ENCODE assay signal across 9 cellular contexts in genomic region chr4:165384608-165385007, GRCh38. TPM values are rescaled to one million over a fixed set of nuclear protein-coding genes. Genes with fewer than 3 reads are reported as not detected.
DNase-seq lines count a peak whose midpoint lies in the region; ATAC-seq and TF ChIP-seq lines count a peak whose summit lies in the region.
"Had no signal": no experiment of that assay in that cellular context is flagged by ENCODE, and none has a peak within 500 bp of the region (broad histone marks: within the 10 kb centered on the region; RNA-seq: fewer than 3 reads in every experiment).

No MANE protein-coding gene starts in this region.

- H3K9me3 ChIP-seq in neural progenitor cell (ENCODE audit: low read depth) = no peaks in the 10 kb centered on the region
- no peaks in the 10 kb centered on the region for H3K9me3 ChIP-seq in right cardiac atrium (ENCODE audit: control insufficient read depth, low read length)
- no peaks in the 10 kb centered on the region for H3K9me3 ChIP-seq in mucosa of descending colon

- no peak overlapping the region for H3K9ac ChIP-seq in neural progenitor cell

- no peak overlapping the region for H3K4me3 Mint-ChIP-seq in neural progenitor cell

- H3K4me1 ChIP-seq in neural progenitor cell (peaks cover 48% of the 10 kb centered on the region), right cardiac atrium (ENCODE audit: control insufficient read depth, insufficient read depth, low read length) (peaks cover under 1% of the 10 kb centered on the region), mucosa of descending colon (ENCODE audit: low read depth) (no peaks in the 10 kb centered on the region)

- no peaks in the 10 kb centered on the region for H3K36me3 Mint-ChIP-seq in neural progenitor cell

- TF ChIP-seq CTCF in HFF-Myc (IDR thresholded peaks at IDR 0.05; ENCODE audit: low read depth, low read length, missing control alignments) = no peak
- TF ChIP-seq CTCF in neural progenitor cell (IDR thresholded peaks at IDR 0.05) = peak; percentile 52
- no peak for TF ChIP-seq CTCF in GM13976 (IDR thresholded peaks at IDR 0.05; ENCODE audit: borderline replicate concordance, control extremely low read depth, extremely low read depth, insufficient read depth, missing control alignments)
- TF ChIP-seq CTCF in mucosa of descending colon (IDR thresholded peaks at IDR 0.05) = no peak

- DNase-seq in HFF-Myc (ENCODE audit: extremely low read depth, low read depth) = peak; percentile 73
- peak; percentile 73 for DNase-seq in NCI-H345 treated with DMSO at 0.1 percent for 48 hours (lab: John Stamatoyannopoulos, UW; ENCODE audit: unreplicated experiment)
- DNase-seq in caudate nucleus (lab: John Stamatoyannopoulos, UW) = peak in 1 of 61 donors; percentile 26
- DNase-seq in neural progenitor cell (ENCODE audit: low spot score) = no peak
- no peak for DNase-seq in right cardiac atrium
- DNase-seq in putamen (ENCODE audit: low spot score) = no peak
- DNase-seq in GM13976 (ENCODE audit: low spot score) = no peak
- no peak for DNase-seq in mucosa of descending colon

- H3K79me2 ChIP-seq in neural progenitor cell (ENCODE audit: low read depth) = no peaks in the 10 kb centered on the region

- no peaks in the 10 kb centered on the region for H3K36me3 ChIP-seq in neural progenitor cell
- no peaks in the 10 kb centered on the region for H3K36me3 ChIP-seq in mucosa of descending colon (ENCODE audit: low read depth)

- H3K27me3 ChIP-seq in neural progenitor cell (peaks cover 34% of the 10 kb centered on the region), right cardiac atrium (ENCODE audit: control insufficient read depth, insufficient read depth) (no peaks in the 10 kb centered on the region)

- no peaks in the 10 kb centered on the region for H3K27me3 Mint-ChIP-seq in neural progenitor cell (ENCODE audit: insufficient read depth, low read depth)

- peaks cover 49% of the 10 kb centered on the region for H3K4me1 Mint-ChIP-seq in neural progenitor cell

- H3K27ac Mint-ChIP-seq in neural progenitor cell = peak overlapping the region; percentile 11

- peak overlapping the region; percentile 11 for H3K27ac ChIP-seq in caudate nucleus (ENCODE audit: low read depth, low read length)
- no peak overlapping the region for H3K27ac ChIP-seq in neural progenitor cell
- no peak overlapping the region for H3K27ac ChIP-seq in right cardiac atrium (ENCODE audit: low read length)

- H3F3A ChIP-seq in neural progenitor cell (ENCODE audit: low read depth) = peaks cover 26% of the 10 kb centered on the region

- H3K4me2 ChIP-seq in neural progenitor cell = no peak overlapping the region

- no peak overlapping the region for H3K4me3 ChIP-seq in HFF-Myc (replicated peaks; ENCODE audit: low read depth, low read length)
- no peak overlapping the region for H3K4me3 ChIP-seq in neural progenitor cell
- no peak overlapping the region for H3K4me3 ChIP-seq in right cardiac atrium (ENCODE audit: low read length)
- no peak overlapping the region for H3K4me3 ChIP-seq in mucosa of descending colon

- H3K9me3 Mint-ChIP-seq in neural progenitor cell = no peaks in the 10 kb centered on the region

- intact Hi-C loops in right cardiac atrium (cut with DNase I) = no loop called here
- intact Hi-C loops in mucosa of descending colon (cut with DNase I, micrococcal nuclease) = no loop called here

- no peak overlapping the region for H2AFZ ChIP-seq in neural progenitor cell (replicated peaks)

- peaks cover 34% of the 10 kb centered on the region for H4K20me1 ChIP-seq in neural progenitor cell (ENCODE audit: low read depth)

- no peak for ATAC-seq in right cardiac atrium
- ATAC-seq in mucosa of descending colon = no peak
- ATAC-seq: Right ventricle myocardium inferior had no signal

- in situ Hi-C loops in GM13976 (cut with MboI; ENCODE audit: low sequenced_read_pairs, unreplicated experiment) = no loop called here

RNA-seq across cellular contexts. Expression of gene CPE, which starts 5.8 kb away (rescaled TPM):
- total RNA-seq in neural progenitor cell (ENCODE audit: low replicate concordance) = 43.6 and 47.4 TPM in 2 replicates
- total RNA-seq in right cardiac atrium = 100 to 1,000 TPM in 2 of 4 donors, 10 to 100 TPM in 2; 86.4 to 157 (median 97.1) TPM
- 68.2 TPM for polyA plus RNA-seq in right cardiac atrium
- 10 to 100 TPM; 26.3 to 39.9 (median 33.9) TPM for total RNA-seq in mucosa of descending colon

RNA-seq across cellular contexts. Expression of gene MSMO1, which starts 57.1 kb away (rescaled TPM):
- total RNA-seq in neural progenitor cell (ENCODE audit: low replicate concordance) (190 and 298 TPM in 2 replicates), right cardiac atrium (10 to 100 TPM; 12.9 to 27.6 (median 16.3) TPM), mucosa of descending colon (100 to 1,000 TPM in 2 of 3 donors, 10 to 100 TPM in 1; 41.1 to 123 (median 117) TPM)
- polyA plus RNA-seq in right cardiac atrium = 29.0 TPM

Comparison
In these comparisons a context has a peak if more than half of its experiments do, and no peak if none do; other contexts are left out.
1. DNase-seq: peak in HFF-Myc (single experiment) and NCI-H345 treated with DMSO at 0.1 percent for 48 hours (single experiment); none in neural progenitor cell (single experiment), right cardiac atrium (0 of 3), putamen (single experiment), GM13976 (single experiment) and mucosa of descending colon (0 of 3).